In genomic region chr10:132311338-132311939, GRCh38 we compare ENCODE assay signal across 15 cellular contexts. TPM values are rescaled to one million over a fixed set of nuclear protein-coding genes. Genes with fewer than 3 reads are reported as not detected.
DNase-seq lines count a peak whose midpoint lies in the region; ATAC-seq and TF ChIP-seq lines count a peak whose summit lies in the region.
"Had no signal": no experiment of that assay in that cellular context is flagged by ENCODE, and none has a peak within 500 bp of the region (broad histone marks: within the 10 kb centered on the region; RNA-seq: fewer than 3 reads in every experiment).

No MANE protein-coding gene starts in this region.

- DNase-seq in NCI-H2227 (lab: John Stamatoyannopoulos, UW; ENCODE audit: unreplicated experiment): peak; percentile 60
- DNase-seq in NCI-H2227 treated with DMSO at 0.1 percent for 48 hours (lab: John Stamatoyannopoulos, UW): no peak
- peak; percentile 88 for DNase-seq in HT-29 (ENCODE audit: low spot score)
- peak; percentile 48 for DNase-seq in progenitor cell of endocrine pancreas (ENCODE audit: low spot score, unreplicated experiment)
- DNase-seq in colonic mucosa: no peak
- DNase-seq in esophagus muscularis mucosa (ENCODE audit: extremely low spot score): no peak
- DNase-seq: ACHN; activated CD4-positive, alpha-beta memory T cell treated with anti-CD3 and anti-CD28 coated beads for 36 hours; foreskin melanocyte; HFFc6; mucosa of descending colon; stimulated activated CD4-positive, alpha-beta T cell treated with anti-CD3 and anti-CD28 coated beads, Interleukin-15, amount 100 ng/mL, for 24 hours had no signal

- TF ChIP-seq EP300 in esophagus muscularis mucosa (IDR thresholded peaks at IDR 0.05): no peak

- no peak overlapping the region for H3K9ac ChIP-seq in colonic mucosa (ENCODE audit: low read depth in 2 of 2, low read length in 2 of 2)

- H3K9me3 ChIP-seq in colonic mucosa: no peaks in the 10 kb centered on the region
- no peaks in the 10 kb centered on the region for H3K9me3 ChIP-seq in esophagus muscularis mucosa
- H3K9me3 ChIP-seq: mucosa of descending colon had no signal

- intact Hi-C loops in dendritic cell treated with granulocyte-macrophage colony-stimulating factor and Interleukin-4, amounts not matched to agents 40 ng/mL and 50 ng/mL, for 4 days (cut with micrococcal nuclease): no loop called here
- intact Hi-C loops in colonic mucosa (cut with DNase I) (no loop called here), esophagus muscularis mucosa (cut with DNase I) (no loop called here)

- TF ChIP-seq CTCF in progenitor cell of endocrine pancreas (IDR thresholded peaks at IDR 0.05; ENCODE audit: unreplicated experiment) (peak; percentile 44), colonic mucosa (IDR thresholded peaks at IDR 0.05) (no peak), esophagus muscularis mucosa (IDR thresholded peaks at IDR 0.05) (no peak)

- H3K27ac ChIP-seq in colonic mucosa (no peak overlapping the region), esophagus muscularis mucosa (replicated peaks in 1 of 4) (no peak overlapping the region)
- H3K27ac ChIP-seq: RWPE1 had no signal

- H3K9me3 Mint-ChIP-seq in dendritic cell treated with granulocyte-macrophage colony-stimulating factor and Interleukin-4, amounts not matched to agents 40 ng/mL and 50 ng/mL, for 4 days: peaks cover 9% of the 10 kb centered on the region
- no peaks in the 10 kb centered on the region for H3K9me3 Mint-ChIP-seq in progenitor cell of endocrine pancreas (ENCODE audit: low read depth)
- H3K9me3 Mint-ChIP-seq: activated CD4-positive, alpha-beta memory T cell treated with anti-CD3 and anti-CD28 coated beads for 36 hours had no signal

- H3K36me3 ChIP-seq in colonic mucosa (no peaks in the 10 kb centered on the region), esophagus muscularis mucosa (no peaks in the 10 kb centered on the region)

- H3K4me1 ChIP-seq in colonic mucosa (peaks cover 6% of the 10 kb centered on the region), esophagus muscularis mucosa (peaks cover 12 to 22% (median 22%) of the 10 kb centered on the region in 4 donors)

- 86% methylated on average over 18 of the region's 18 CpGs for WGBS in esophagus muscularis mucosa

- H3K4me3 ChIP-seq in colonic mucosa (no peak overlapping the region), esophagus muscularis mucosa (no peak overlapping the region)
- H3K4me3 ChIP-seq: mucosa of descending colon had no signal

- ATAC-seq in GM21619 (IDR thresholded peaks at IDR 0.05; ENCODE audit: unreplicated experiment): no peak
- ATAC-seq: mucosa of descending colon had no signal

- H3K27me3 Mint-ChIP-seq in dendritic cell treated with granulocyte-macrophage colony-stimulating factor and Interleukin-4, amounts not matched to agents 40 ng/mL and 50 ng/mL, for 4 days: peaks cover 26% of the 10 kb centered on the region
- H3K27me3 Mint-ChIP-seq in progenitor cell of endocrine pancreas: peaks cover 34% of the 10 kb centered on the region

- H3K27me3 ChIP-seq in colonic mucosa (no peaks in the 10 kb centered on the region), esophagus muscularis mucosa (no peaks in the 10 kb centered on the region)

- TF ChIP-seq POLR2A in esophagus muscularis mucosa (IDR thresholded peaks at IDR 0.05; ENCODE audit: low read depth): no peak

- no peak overlapping the region for H3K4me3 Mint-ChIP-seq in dendritic cell treated with granulocyte-macrophage colony-stimulating factor and Interleukin-4, amounts not matched to agents 40 ng/mL and 50 ng/mL, for 4 days
- no peak overlapping the region for H3K4me3 Mint-ChIP-seq in progenitor cell of endocrine pancreas (ENCODE audit: low read depth)
- H3K4me3 Mint-ChIP-seq: activated CD4-positive, alpha-beta memory T cell treated with anti-CD3 and anti-CD28 coated beads for 36 hours; HFFc6 had no signal

- peak overlapping the region; percentile 69 for H3K27ac Mint-ChIP-seq in dendritic cell treated with granulocyte-macrophage colony-stimulating factor and Interleukin-4, amounts not matched to agents 40 ng/mL and 50 ng/mL, for 4 days
- peak overlapping the region; percentile 61 for H3K27ac Mint-ChIP-seq in progenitor cell of endocrine pancreas
- H3K27ac Mint-ChIP-seq: activated CD4-positive, alpha-beta memory T cell treated with anti-CD3 and anti-CD28 coated beads for 36 hours; HFFc6 had no signal

- H3K4me1 Mint-ChIP-seq in dendritic cell treated with granulocyte-macrophage colony-stimulating factor and Interleukin-4, amounts not matched to agents 40 ng/mL and 50 ng/mL, for 4 days (ENCODE audit: low read depth): peaks cover 52% of the 10 kb centered on the region
- peaks cover 12% of the 10 kb centered on the region for H3K4me1 Mint-ChIP-seq in progenitor cell of endocrine pancreas (ENCODE audit: low read depth)

- peaks cover 26% of the 10 kb centered on the region for H3K36me3 Mint-ChIP-seq in dendritic cell treated with granulocyte-macrophage colony-stimulating factor and Interleukin-4, amounts not matched to agents 40 ng/mL and 50 ng/mL, for 4 days (ENCODE audit: low read depth)
- no peaks in the 10 kb centered on the region for H3K36me3 Mint-ChIP-seq in progenitor cell of endocrine pancreas (ENCODE audit: insufficient read depth)
- H3K36me3 Mint-ChIP-seq: activated CD4-positive, alpha-beta memory T cell treated with anti-CD3 and anti-CD28 coated beads for 36 hours had no signal

RNA-seq across cellular contexts. Expression of gene STK32C, which starts 3.7 kb away (rescaled TPM):
- total RNA-seq in HT-29 (2014; rRNA removed; shearing (Covaris generic)): 19.4 and 20.8 TPM in 2 replicates
- total RNA-seq in progenitor cell of endocrine pancreas (8.4 and 10.0 TPM in 2 replicates), colonic mucosa (10 to 100 TPM in 1 of 2 donors, 1 to 10 TPM in 1; 9.2 to 14.5 TPM), esophagus muscularis mucosa (10 to 100 TPM in 1 of 4 donors, 1 to 10 TPM in 3; 4.8 to 10.9 (median 7.8) TPM)

RNA-seq across cellular contexts. Expression of gene LRRC27, which starts 20.6 kb away (rescaled TPM):
- total RNA-seq in HT-29 (2014; rRNA removed; shearing (Covaris generic)): 3.3 and 11.1 TPM in 2 replicates
- total RNA-seq in progenitor cell of endocrine pancreas (21.7 and 22.1 TPM in 2 replicates), colonic mucosa (1 to 10 TPM; 5.8 to 6.1 TPM), esophagus muscularis mucosa (10 to 100 TPM in 2 of 4 donors, 1 to 10 TPM in 2; 5.8 to 19.1 (median 9.5) TPM)

Comparison
In these comparisons a context has a peak if more than half of its experiments do, and no peak if none do; other contexts are left out.
1. DNase-seq: peak in NCI-H2227 (single experiment), HT-29 (single experiment) and progenitor cell of endocrine pancreas (single experiment); none in NCI-H2227 treated with DMSO at 0.1 percent for 48 hours (single experiment), colonic mucosa (single experiment) and esophagus muscularis mucosa (single experiment).